Comparison of ENCODE assay signal across 8 cellular contexts in the genomic region with DNA sequence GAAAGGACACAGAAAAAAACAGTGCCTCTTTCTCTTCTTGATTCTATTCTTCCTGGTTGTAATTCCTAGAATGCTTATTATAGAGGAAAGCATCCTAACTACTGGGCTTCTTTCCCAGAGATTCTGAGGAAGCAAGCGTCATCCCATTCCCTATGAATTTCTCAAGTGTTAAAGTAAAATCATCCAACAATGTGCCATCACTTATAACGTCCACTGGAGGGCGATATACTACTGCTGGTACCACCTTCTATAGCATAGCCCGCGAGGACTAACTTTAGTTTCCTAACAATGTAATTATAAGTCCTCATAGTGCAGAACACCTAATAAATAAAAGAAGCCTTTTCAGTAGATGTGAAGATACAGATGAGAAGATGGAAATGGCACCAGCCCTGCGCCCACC. TPM values are rescaled to one million over a fixed set of nuclear protein-coding genes. Genes with fewer than 3 reads are reported as not detected.
A peak's percentile ranks its signal among the peaks of the same experiment; 100 is the strongest.
DNase-seq lines count a peak whose midpoint lies in the region; ATAC-seq and TF ChIP-seq lines count a peak whose summit lies in the region.

No MANE protein-coding gene starts in this region.

- peaks cover 17% of the 10 kb centered on the region for H3K27me3 Mint-ChIP-seq in CD4-positive, CD25-positive, alpha-beta regulatory T cell

- no peak for TF ChIP-seq EP300 in neural cell (conservative IDR thresholded peaks at IDR 0.05; ENCODE audit: poor library complexity, severe bottlenecking)

- no peak overlapping the region for H3K4me3 Mint-ChIP-seq in CD4-positive, CD25-positive, alpha-beta regulatory T cell

- H3K36me3 ChIP-seq in CD4-positive, CD25-positive, alpha-beta regulatory T cell (ENCODE audit: control insufficient read depth, insufficient read depth, low read length): no peaks in the 10 kb centered on the region
- H3K36me3 ChIP-seq in colonic mucosa (no peaks in the 10 kb centered on the region), neural cell (ENCODE audit: insufficient read depth, low read length) (no peaks in the 10 kb centered on the region)
- no peaks in the 10 kb centered on the region for H3K36me3 ChIP-seq in effector memory CD4-positive, alpha-beta T cell (ENCODE audit: control insufficient read depth, insufficient read depth, low read length)

- no peak overlapping the region for H3K4me2 ChIP-seq in neural cell (ENCODE audit: low read length)

- DNase-seq in CD4-positive, CD25-positive, alpha-beta regulatory T cell: peak in 2 of 3 donors; percentile 26 to 30
- peak; percentile 53 for DNase-seq in NCI-H2227 (lab: John Stamatoyannopoulos, UW; ENCODE audit: unreplicated experiment)
- DNase-seq in colonic mucosa: no peak
- DNase-seq in NK-92 (lab: John Stamatoyannopoulos, UW; ENCODE audit: unreplicated experiment): no peak
- DNase-seq in effector memory CD4-positive, alpha-beta T cell: no peak

- peaks cover 5% of the 10 kb centered on the region for H3K27me3 ChIP-seq in CD4-positive, CD25-positive, alpha-beta regulatory T cell (ENCODE audit: control insufficient read depth, insufficient read depth, low read length)
- peaks cover 9% of the 10 kb centered on the region for H3K27me3 ChIP-seq in colonic mucosa
- H3K27me3 ChIP-seq in neural cell (ENCODE audit: insufficient read depth, low read depth, low read length): peaks cover 3% of the 10 kb centered on the region
- peaks cover 3% of the 10 kb centered on the region for H3K27me3 ChIP-seq in effector memory CD4-positive, alpha-beta T cell (replicated peaks; ENCODE audit: control insufficient read depth, insufficient read depth, low read length, poor library complexity, severe bottlenecking)

- TF ChIP-seq CTCF in colonic mucosa (IDR thresholded peaks at IDR 0.05) (peak; percentile 34), neural cell (IDR thresholded peaks at IDR 0.05; ENCODE audit: poor library complexity, severe bottlenecking) (peak; percentile 82)

- H2AFZ ChIP-seq in neural cell (ENCODE audit: low read depth, low read length): no peak overlapping the region

- H3K4me3 ChIP-seq in CD4-positive, CD25-positive, alpha-beta regulatory T cell (ENCODE audit: low read depth, low read length): no peak overlapping the region
- H3K4me3 ChIP-seq in colonic mucosa (no peak overlapping the region), neural cell (ENCODE audit: low read length) (no peak overlapping the region)
- no peak overlapping the region for H3K4me3 ChIP-seq in effector memory CD4-positive, alpha-beta T cell (ENCODE audit: insufficient read depth, low read depth, low read length, poor library complexity, severe bottlenecking)

- H3K4me1 Mint-ChIP-seq in CD4-positive, CD25-positive, alpha-beta regulatory T cell: peaks cover 0 to 3% (median 0%) of the 10 kb centered on the region in 4 donors

- no peaks in the 10 kb centered on the region for H3K79me2 ChIP-seq in neural cell (replicated peaks; ENCODE audit: insufficient read depth, low read length)

- TF ChIP-seq RAD21 in neural cell (conservative IDR thresholded peaks at IDR 0.05): peak; percentile 89

- H3K36me3 Mint-ChIP-seq in CD4-positive, CD25-positive, alpha-beta regulatory T cell: no peaks in the 10 kb centered on the region

- no peaks in the 10 kb centered on the region for H3K9me3 ChIP-seq in CD4-positive, CD25-positive, alpha-beta regulatory T cell (ENCODE audit: control insufficient read depth in 2 of 2, low read length in 2 of 2)
- H3K9me3 ChIP-seq in colonic mucosa: no peaks in the 10 kb centered on the region
- H3K9me3 ChIP-seq in neural cell (ENCODE audit: low read length): no peaks in the 10 kb centered on the region
- H3K9me3 ChIP-seq in effector memory CD4-positive, alpha-beta T cell (ENCODE audit: control insufficient read depth, low read length): no peaks in the 10 kb centered on the region

- no peak overlapping the region for H3K27ac Mint-ChIP-seq in CD4-positive, CD25-positive, alpha-beta regulatory T cell

- no peaks in the 10 kb centered on the region for H4K20me1 ChIP-seq in neural cell (ENCODE audit: insufficient read depth)

- no peak overlapping the region for H3K9ac ChIP-seq in colonic mucosa (ENCODE audit: low read depth in 2 of 2, low read length in 2 of 2)
- H3K9ac ChIP-seq in neural cell (ENCODE audit: low read length): no peak overlapping the region

- no peaks in the 10 kb centered on the region for H3K9me2 ChIP-seq in neural cell (ENCODE audit: insufficient read depth, low read length)

- intact Hi-C loops in colonic mucosa (cut with DNase I): no loop called here

- no peaks in the 10 kb centered on the region for H3K9me3 Mint-ChIP-seq in CD4-positive, CD25-positive, alpha-beta regulatory T cell

- no peak for ATAC-seq in CD4-positive, CD25-positive, alpha-beta regulatory T cell (ENCODE audit: low read depth in 2 of 2)
- ATAC-seq in GM18867 (IDR thresholded peaks at IDR 0.05; ENCODE audit: unreplicated experiment) (peak; percentile 59), GM18502 (IDR thresholded peaks at IDR 0.05; ENCODE audit: poor library complexity, unreplicated experiment) (no peak)

- no peak overlapping the region for H3K27ac ChIP-seq in CD4-positive, CD25-positive, alpha-beta regulatory T cell (ENCODE audit: insufficient read depth, low read length, poor library complexity, severe bottlenecking)
- H3K27ac ChIP-seq in colonic mucosa: no peak overlapping the region
- no peak overlapping the region for H3K27ac ChIP-seq in neural cell (ENCODE audit: low read length)
- H3K27ac ChIP-seq in effector memory CD4-positive, alpha-beta T cell (ENCODE audit: insufficient read depth, low read length, poor library complexity, severe bottlenecking): no peak overlapping the region

- no peaks in the 10 kb centered on the region for H3K4me1 ChIP-seq in CD4-positive, CD25-positive, alpha-beta regulatory T cell (ENCODE audit: control insufficient read depth, insufficient read depth, low read length, poor library complexity, severe bottlenecking)
- no peaks in the 10 kb centered on the region for H3K4me1 ChIP-seq in colonic mucosa
- H3K4me1 ChIP-seq in effector memory CD4-positive, alpha-beta T cell (ENCODE audit: control insufficient read depth, insufficient read depth, low read length, poor library complexity, severe bottlenecking): no peaks in the 10 kb centered on the region

- H3F3A ChIP-seq in neural cell (ENCODE audit: insufficient read depth, low read length, poor library complexity, severe bottlenecking): no peaks in the 10 kb centered on the region

TF ChIP-seq in neural cell, 6 proteins besides CTCF, POLR2A, EP300 and RAD21:
- TF ChIP-seq SMC3 (conservative IDR thresholded peaks at IDR 0.05; ENCODE audit: poor library complexity): peak; percentile 81
- no peak for TF ChIP-seq POLR2AphosphoS5 (IDR thresholded peaks at IDR 0.05)

RNA-seq across cellular contexts. Expression of a gene that starts 4.4 kb away (rescaled TPM):
- not detected for total RNA-seq in CD4-positive, CD25-positive, alpha-beta regulatory T cell
- not detected for polyA plus RNA-seq in CD4-positive, CD25-positive, alpha-beta regulatory T cell
- total RNA-seq in colonic mucosa: not detected
- polyA plus RNA-seq in neural cell: 2.0 and 2.8 TPM in 2 replicates
- polyA minus RNA-seq in neural cell: 1.5 and 1.9 TPM in 2 replicates

Comparison
In these comparisons a context has a peak if more than half of its experiments do, and no peak if none do; other contexts are left out.
1. DNase-seq: peak in CD4-positive, CD25-positive, alpha-beta regulatory T cell (2 of 3) and NCI-H2227 (single experiment); none in colonic mucosa (single experiment), NK-92 (single experiment) and effector memory CD4-positive, alpha-beta T cell (0 of 3).